Comparison of ENCODE assay signal across 14 cellular contexts in genomic region chr2:219908538-219908937, GRCh38.
"Had no signal": no experiment of that assay in that cellular context is flagged by ENCODE, and none has a peak within 500 bp of the region (broad histone marks: within the 10 kb centered on the region; RNA-seq: fewer than 3 reads in every experiment).

No MANE protein-coding gene starts in this region.

- DNase-seq: activated B cell treated with CpG ODN at 0.5 μM for 24 hours; activated CD4-positive, alpha-beta memory T cell treated with anti-CD3 and anti-CD28 coated beads for 36 hours; activated CD4-positive, alpha-beta T cell treated with anti-CD3 and anti-CD28 coated beads for 4 hours; activated T-cell treated with anti-CD3 and anti-CD28 coated beads for 4 hours; cerebellar nuclear complex; effector CD8-positive, alpha-beta T cell; mesenchymal stem cell; naive thymus-derived CD8-positive, alpha-beta T cell; nucleus accumbens; sigmoid colon; stimulated activated CD4-positive, alpha-beta T cell treated with anti-CD3 and anti-CD28 coated beads, Interleukin-4, amount 100 ng/mL, for 24 hours; thyroid gland had no signal

- H3K27ac ChIP-seq: esophagus muscularis mucosa, sigmoid colon, thyroid gland had no signal

- ATAC-seq: naive thymus-derived CD8-positive, alpha-beta T cell; stimulated activated memory B cell treated with anti-CD40 and anti-IgM and Interleukin-4, amounts not matched to agents 10 μg/mL and 1 μg/mL and 100 μg/mL, for 72 hours had no signal

- H3K27me3 ChIP-seq: esophagus muscularis mucosa, sigmoid colon, thyroid gland had no signal

- H3K36me3 ChIP-seq: esophagus muscularis mucosa, sigmoid colon, thyroid gland had no signal

- H3K9me3 ChIP-seq: esophagus muscularis mucosa, sigmoid colon, thyroid gland had no signal

- H3K4me3 ChIP-seq: esophagus muscularis mucosa, sigmoid colon, thyroid gland had no signal

- H3K4me1 ChIP-seq: thyroid gland had no signal
